28 cellular contexts compared by ENCODE assay signal in genomic region chr3:36811768-36812167, GRCh38. TPM values are rescaled to one million over a fixed set of nuclear protein-coding genes. Genes with fewer than 3 reads are reported as not detected.
"Had no signal": no experiment of that assay in that cellular context is flagged by ENCODE, and none has a peak within 500 bp of the region (broad histone marks: within the 10 kb centered on the region; RNA-seq: fewer than 3 reads in every experiment).

No MANE protein-coding gene starts in this region.

- H3K36me3 ChIP-seq: esophagus muscularis mucosa, gastroesophageal sphincter, heart right ventricle, left lung, lower lobe of right lung had no signal

- DNase-seq: dermis blood vessel endothelial cell; dorsolateral prefrontal cortex; effector CD4-positive, alpha-beta T cell; effector memory CD4-positive, alpha-beta T cell; foreskin keratinocyte; glutamatergic neuron; heart right ventricle; hippocampal formation; left cardiac atrium; left lung; left ventricle myocardium superior; lower lobe of right lung; mesenchymal stem cell; mucosa of descending colon; naive B cell had no signal

- FAIRE-seq: colon, endothelial cell of umbilical vein, frontal cortex, islet of Langerhans, keratinocyte had no signal

- H3K27ac ChIP-seq: coronary artery, dorsolateral prefrontal cortex, esophagus muscularis mucosa, foreskin keratinocyte, gastroesophageal sphincter, heart right ventricle, left lung, lower lobe of right lung had no signal

- ATAC-seq: foreskin keratinocyte, gastroesophageal sphincter, heart right ventricle, left cardiac atrium, left lung, left ventricle myocardium superior, lower lobe of right lung, mucosa of descending colon had no signal

- H3K9me3 ChIP-seq: lower lobe of right lung, mucosa of descending colon had no signal

- H3K4me1 ChIP-seq: gastroesophageal sphincter, left lung, lower lobe of right lung had no signal

- H3K27me3 ChIP-seq: dorsolateral prefrontal cortex, esophagus muscularis mucosa, gastroesophageal sphincter, heart right ventricle, left lung had no signal

- H3K4me3 ChIP-seq: coronary artery, dorsolateral prefrontal cortex, esophagus muscularis mucosa, gastroesophageal sphincter, heart right ventricle, left lung, lower lobe of right lung, mucosa of descending colon had no signal

RNA-seq across cellular contexts. Expression of gene DCLK3, which starts 47.4 kb away (rescaled TPM):
- total RNA-seq: endothelial cell of umbilical vein, fibroblast of lung, fibroblast of villous mesenchyme, foreskin keratinocyte, glomerular endothelial cell, lung microvascular endothelial cell, myocyte had no signal
- polyA plus RNA-seq: endothelial cell of umbilical vein, fibroblast of lung, foreskin keratinocyte, keratinocyte had no signal
